ENCODE assay signal across 20 cellular contexts in genomic region chrX:16797358-16797757, GRCh38. TPM values are rescaled to one million over a fixed set of nuclear protein-coding genes. Genes with fewer than 3 reads are reported as not detected.
DNase-seq lines count a peak whose midpoint lies in the region; ATAC-seq and TF ChIP-seq lines count a peak whose summit lies in the region.
"Had no signal": no experiment of that assay in that cellular context is flagged by ENCODE, and none has a peak within 500 bp of the region (broad histone marks: within the 10 kb centered on the region; RNA-seq: fewer than 3 reads in every experiment).

No MANE protein-coding gene starts in this region.

- no peak overlapping the region for H3K4me3 Mint-ChIP-seq in activated T-cell treated with anti-CD3 and anti-CD28 coated beads, Interleukin-2, amount 50 U/mL, for 72 hours
- H3K4me3 Mint-ChIP-seq: naive thymus-derived CD8-positive, alpha-beta T cell; stimulated activated naive B cell treated with anti-CD40 and anti-IgM and Interleukin-4, amounts not matched to agents 10 μg/mL and 1 μg/mL and 100 μg/mL, for 72 hours had no signal

- H3K4me1 Mint-ChIP-seq in activated T-cell treated with anti-CD3 and anti-CD28 coated beads, Interleukin-2, amount 50 U/mL, for 72 hours (ENCODE audit: low read depth) = peaks cover 4% of the 10 kb centered on the region

- H3K9ac ChIP-seq in SK-N-MC (ENCODE audit: insufficient read length) = no peak overlapping the region

- no peak overlapping the region for H3K4me3 ChIP-seq in SK-N-MC
- H3K4me3 ChIP-seq in foreskin fibroblast (ENCODE audit: low read depth in 1 of 2, low read length in 2 of 2) = no peak overlapping the region
- H3K4me3 ChIP-seq: GM12878, lung, SJCRH30 had no signal

- H3K9me3 ChIP-seq in SK-N-MC (ENCODE audit: low read depth, low read length) = no peaks in the 10 kb centered on the region
- H3K9me3 ChIP-seq: SJCRH30 had no signal

- no peak for ATAC-seq in activated T-cell treated with anti-CD3 and anti-CD28 coated beads, Interleukin-2, amount 50 U/mL, for 72 hours (replicated peaks in 1 of 2)
- ATAC-seq: GM12878; naive thymus-derived CD8-positive, alpha-beta T cell; stimulated activated naive B cell treated with anti-CD40 and anti-IgM and Interleukin-4, amounts not matched to agents 10 μg/mL and 1 μg/mL and 100 μg/mL, for 72 hours had no signal

- H3K27ac ChIP-seq in SK-N-MC = 0 out of 2 replicates have a peak overlapping the region, but pooled peaks have one; percentile 0
- H3K27ac ChIP-seq: SJCRH30 had no signal

- DNase-seq in activated T-cell treated with anti-CD3 and anti-CD28 coated beads, Interleukin-2, amount 50 U/mL, for 72 hours = no peak
- DNase-seq in activated T-cell treated with anti-CD3 and anti-CD28 coated beads, Interleukin-2, amount 50 U/mL, for 1 hour = no peak
- DNase-seq in SK-N-MC (ENCODE audit: low read depth, low spot score) (no peak), foreskin fibroblast (peak; percentile 41 to 73), stromal cell of bone marrow (ENCODE audit: low read depth) (peak; percentile 41), NOMO-1 treated with dmso at 0.1 percent for 144 hours (lab: John Stamatoyannopoulos, UW; ENCODE audit: unreplicated experiment) (no peak), HCEC 1CT (no peak), NOMO-1 treated with DMSO at 0.1 percent for 48 hours (lab: John Stamatoyannopoulos, UW; ENCODE audit: unreplicated experiment) (no peak)
- DNase-seq: activated CD4-positive, alpha-beta T cell treated with anti-CD3 and anti-CD28 coated beads for 4 hours; activated naive CD4-positive, alpha-beta T cell; cortex of kidney; EL; MM.1S; naive thymus-derived CD8-positive, alpha-beta T cell; NCI-H526; SJCRH30; stimulated activated CD4-positive, alpha-beta T cell treated with anti-CD3 and anti-CD28 coated beads, Interleukin-12 subunit alpha, Interleukin-12 subunit beta, amount 100 ng/mL, for 4 hours; stimulated activated naive B cell treated with anti-CD40 and anti-IgM and Interleukin-4, amounts not matched to agents 10 μg/mL and 1 μg/mL and 100 μg/mL, for 72 hours had no signal

- TF ChIP-seq CTCF in foreskin fibroblast (IDR thresholded peaks at IDR 0.05; ENCODE audit: low read depth, low read length) = no peak

- H3K27me3 Mint-ChIP-seq in activated T-cell treated with anti-CD3 and anti-CD28 coated beads, Interleukin-2, amount 50 U/mL, for 72 hours (ENCODE audit: low read depth) = no peaks in the 10 kb centered on the region
- H3K27me3 Mint-ChIP-seq: naive thymus-derived CD8-positive, alpha-beta T cell; stimulated activated naive B cell treated with anti-CD40 and anti-IgM and Interleukin-4, amounts not matched to agents 10 μg/mL and 1 μg/mL and 100 μg/mL, for 72 hours had no signal

- peaks cover 26% of the 10 kb centered on the region for H3K36me3 ChIP-seq in SK-N-MC (ENCODE audit: insufficient read depth, low read length)

- peaks cover 1 to 19% of the 10 kb centered on the region in 2 donors for H3K36me3 Mint-ChIP-seq in activated T-cell treated with anti-CD3 and anti-CD28 coated beads, Interleukin-2, amount 50 U/mL, for 72 hours (ENCODE audit: insufficient read depth in 2 of 2)

- peak overlapping the region; percentile 76 for H3K27ac Mint-ChIP-seq in activated T-cell treated with anti-CD3 and anti-CD28 coated beads, Interleukin-2, amount 50 U/mL, for 72 hours
- H3K27ac Mint-ChIP-seq: naive thymus-derived CD8-positive, alpha-beta T cell had no signal

- H3K9me3 Mint-ChIP-seq in activated T-cell treated with anti-CD3 and anti-CD28 coated beads, Interleukin-2, amount 50 U/mL, for 72 hours = peaks cover 0 to 1% of the 10 kb centered on the region in 2 donors
- H3K9me3 Mint-ChIP-seq: naive thymus-derived CD8-positive, alpha-beta T cell; stimulated activated naive B cell treated with anti-CD40 and anti-IgM and Interleukin-4, amounts not matched to agents 10 μg/mL and 1 μg/mL and 100 μg/mL, for 72 hours had no signal

RNA-seq across cellular contexts. Expression of gene TXLNG, which starts 11.1 kb away (rescaled TPM):
- 10 to 100 TPM; 15.3 to 24.6 TPM for total RNA-seq in activated T-cell treated with anti-CD3 and anti-CD28 coated beads, Interleukin-2, amount 50 U/mL, for 72 hours

Comparison
In these comparisons a context has a peak if more than half of its experiments do, and no peak if none do; other contexts are left out.
1. DNase-seq: peak in foreskin fibroblast (2 of 2) and stromal cell of bone marrow (single experiment); none in activated T-cell treated with anti-CD3 and anti-CD28 coated beads, Interleukin-2, amount 50 U/mL, for 72 hours (0 of 2), activated T-cell treated with anti-CD3 and anti-CD28 coated beads, Interleukin-2, amount 50 U/mL, for 1 hour (single experiment), SK-N-MC (single experiment), NOMO-1 treated with dmso at 0.1 percent for 144 hours (single experiment), HCEC 1CT (single experiment) and NOMO-1 treated with DMSO at 0.1 percent for 48 hours (single experiment).